ENCODE assay signal across 4 cellular contexts in genomic region chr4:112490808-112491207, GRCh38. TPM values are rescaled to one million over a fixed set of nuclear protein-coding genes. Genes with fewer than 3 reads are reported as not detected.
"Had no signal": no experiment of that assay in that cellular context is flagged by ENCODE, and none has a peak within 500 bp of the region (broad histone marks: within the 10 kb centered on the region; RNA-seq: fewer than 3 reads in every experiment).

No MANE protein-coding gene starts in this region.

RNA-seq across cellular contexts. Expression of gene NEUROG2, which starts 25.2 kb away (rescaled TPM):
- total RNA-seq: LHCN-M2, M059J, MCF 10A, NCI-H460 had no signal
